ENCODE assay signal across 27 cellular contexts in genomic region chr4:94399721-94400120, GRCh38. TPM values are rescaled to one million over a fixed set of nuclear protein-coding genes. Genes with fewer than 3 reads are reported as not detected.
"Had no signal": no experiment of that assay in that cellular context is flagged by ENCODE, and none has a peak within 500 bp of the region (broad histone marks: within the 10 kb centered on the region; RNA-seq: fewer than 3 reads in every experiment).

No MANE protein-coding gene starts in this region.

- H3K9me3 ChIP-seq: ascending aorta, body of pancreas had no signal

- DNase-seq: activated CD4-positive, alpha-beta memory T cell treated with anti-CD3 and anti-CD28 coated beads for 36 hours; activated CD4-positive, alpha-beta T cell treated with anti-CD3 and anti-CD28 coated beads, Interleukin-2, amount 10 ng/mL, durations not matched to agents 7 days and 5 days; activated CD4-positive, CD25-positive, alpha-beta regulatory T cell; activated CD8-positive, alpha-beta memory T cell treated with anti-CD3 and anti-CD28 coated beads for 24 hours; activated effector memory CD4-positive, alpha-beta T cell treated with anti-CD3 and anti-CD28 coated beads, Interleukin-2, amount 50 U/mL, for 16 hours; activated naive CD4-positive, alpha-beta T cell treated with Interleukin-2 at 50 U/mL for 16 hours; activated naive CD8-positive, alpha-beta T cell treated with anti-CD3 and anti-CD28 coated beads, Interleukin-2, amount 50 U/mL, for 24 hours; activated T-cell treated with anti-CD3 and anti-CD28 coated beads, Interleukin-2, amount 50 U/mL, for 4 hours; amniotic stem cell; body of pancreas; cerebellar nuclear complex; Kasumi-1; KBM-7; NCI-H1092; NCI-H1417; NCI-H1930; NCI-H2171; NCI-H2227 treated with DMSO at 0.1 percent for 48 hours; NCI-H526 treated with DMSO at 0.1 percent for 48 hours; PC-3; T-cell; T1000 had no signal

- H3K27ac ChIP-seq: ascending aorta, body of pancreas, SK-N-MC had no signal

- H3K27me3 ChIP-seq: ascending aorta, body of pancreas had no signal

- H3K36me3 ChIP-seq: ascending aorta had no signal

- H3K4me3 ChIP-seq: ascending aorta, body of pancreas, SK-N-MC had no signal

- ATAC-seq: activated naive CD4-positive, alpha-beta T cell treated with anti-CD3 and anti-CD28 coated beads, Interleukin-2, amount 50 U/mL, for 72 hours; activated naive CD8-positive, alpha-beta T cell treated with anti-CD3 and anti-CD28 coated beads, Interleukin-2, amount 50 U/mL, for 24 hours; activated T-cell treated with anti-CD3 and anti-CD28 coated beads, Interleukin-2, amount 50 U/mL, for 4 hours; body of pancreas; PC-3; T-cell had no signal

- H3K4me1 ChIP-seq: ascending aorta, body of pancreas had no signal

RNA-seq across cellular contexts. Expression of gene HPGDS, which starts 57.1 kb away (rescaled TPM):
- total RNA-seq: ascending aorta, bronchial epithelial cell, M059J, PC-3 had no signal
